Comparison of ENCODE assay signal across 8 cellular contexts in the genomic region with DNA sequence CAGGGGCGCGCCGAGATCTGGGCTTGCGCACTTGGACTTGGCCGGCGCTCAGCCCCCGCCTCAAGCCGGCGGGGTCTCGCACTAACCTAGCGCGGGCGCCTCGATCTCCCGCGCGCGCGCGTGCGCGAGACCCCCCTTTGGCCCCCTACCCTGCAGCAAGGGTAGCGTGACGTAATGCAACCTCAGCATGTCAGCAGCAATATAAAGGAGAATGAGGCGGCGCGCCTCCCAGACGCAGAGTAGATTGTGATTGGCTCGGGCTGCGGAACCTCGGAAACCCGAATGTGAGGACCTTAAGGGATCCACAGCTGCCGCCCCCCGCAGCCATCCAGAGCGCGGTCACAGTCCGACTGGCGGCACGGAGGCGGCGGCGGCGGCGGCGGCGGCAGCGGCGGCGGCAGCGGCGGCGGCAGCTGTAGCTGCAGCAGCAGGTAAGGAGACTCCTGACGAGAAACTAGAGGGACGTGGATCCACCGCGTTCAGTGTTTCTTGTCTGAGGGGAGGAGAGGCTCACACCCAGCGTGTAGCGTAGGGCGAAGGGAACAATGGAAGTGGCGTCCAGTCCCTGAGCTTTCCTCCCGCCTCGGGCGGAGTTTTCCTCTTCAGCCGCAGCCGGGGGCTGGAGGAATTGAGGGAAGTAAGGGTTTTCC. TPM values are rescaled to one million over a fixed set of nuclear protein-coding genes. Genes with fewer than 3 reads are reported as not detected.
DNase-seq lines count a peak whose midpoint lies in the region; ATAC-seq, FAIRE-seq and TF ChIP-seq lines count a peak whose summit lies in the region.

A gene with protein sequence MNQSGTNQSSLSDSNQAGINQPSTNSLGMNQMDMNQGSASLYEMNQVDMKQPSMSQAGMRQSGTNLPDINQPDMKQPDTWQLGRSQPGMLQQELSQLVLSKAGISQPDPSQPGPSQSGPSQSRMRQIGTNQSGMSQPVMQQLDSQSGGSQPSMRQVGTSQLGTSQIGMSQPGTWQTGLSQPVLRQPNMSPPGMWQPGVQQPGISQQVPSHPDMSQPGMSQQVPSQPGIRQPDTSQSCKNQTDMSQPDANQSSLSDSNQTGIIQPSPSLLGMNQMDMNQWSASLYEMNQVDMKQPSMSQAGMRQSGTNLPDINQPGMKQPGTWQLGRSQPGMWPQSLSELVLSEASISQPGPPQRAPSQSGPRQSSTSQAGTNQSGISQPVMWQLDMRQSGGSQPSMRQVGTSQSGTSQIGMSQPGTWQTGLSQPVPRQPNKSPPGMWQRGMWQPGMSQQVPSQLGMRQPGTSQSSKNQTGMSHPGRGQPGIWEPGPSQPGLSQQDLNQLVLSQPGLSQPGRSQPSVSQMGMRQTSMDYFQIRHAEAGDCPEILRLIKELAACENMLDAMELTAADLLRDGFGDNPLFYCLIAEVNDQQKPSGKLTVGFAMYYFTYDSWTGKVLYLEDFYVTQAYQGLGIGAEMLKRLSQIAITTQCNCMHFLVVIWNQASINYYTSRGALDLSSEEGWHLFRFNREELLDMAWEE (minus strand): TSS at position 19 of the 650 bp plus-strand sequence. CDS start 134,811 bp downstream, outside the sequence.
A gene (plus strand): TSS at position 231 of the 650 bp plus-strand sequence. CDS start 3,582 bp downstream, outside the sequence.

- peak within 1 kb of the TSS; percentile 77 for H2AFZ ChIP-seq in K562 (ENCODE audit: low read depth, low read length)

- H3K4me2 ChIP-seq in K562 (ENCODE audit: insufficient read depth, low read length): peak within 1 kb of the TSS; percentile 73

- H3K27me3 ChIP-seq in NT2/D1 (ENCODE audit: insufficient read depth, insufficient read length): no peaks in the 10 kb centered on the region
- no peaks in the 10 kb centered on the region for H3K27me3 ChIP-seq in K562 (ENCODE audit: control insufficient read depth in 2 of 2, insufficient read depth in 2 of 2, low read length in 2 of 2)
- no peaks in the 10 kb centered on the region for H3K27me3 ChIP-seq in psoas muscle (ENCODE audit: insufficient read depth in 3 of 3, low read length in 2 of 3)

- TF ChIP-seq EP300 in K562 (IDR thresholded peaks at IDR 0.05; ENCODE audit: low read length): no peak

- peaks cover 15% of the 10 kb centered on the region; the same call in 2 of the 3 replicates for H3K79me2 ChIP-seq in K562 (ENCODE audit: control insufficient read depth, insufficient read depth, low read length)

- POLR2A ChIA-PET in K562 (lab: Yijun Ruan, JAX): interaction anchor here (0.6 kb wide), 1 partner anchor 715 kb away, joined by 3 read pairs; no protein-coding TSS in a partner anchor

- H3K27ac ChIP-seq in K562 (ENCODE audit: extremely low read depth, low read depth, low read length) (peak within 1 kb of the TSS; percentile 71), psoas muscle (no peak within 1 kb of the TSS)

- CTCF ChIA-PET in K562 (lab: Yijun Ruan, JAX; ENCODE audit: low intra/inter-chr PET ratio): no interaction called here

- intact Hi-C loops in K562 (cut with micrococcal nuclease) (no loop called here), psoas muscle (cut with DNase I) (no loop called here)

- H3K4me3 ChIP-seq in NT2/D1 (ENCODE audit: insufficient read length, low read depth) (peak within 1 kb of the TSS; percentile 71), K562 (peak within 1 kb of the TSS; percentile 50), psoas muscle (peak within 1 kb of the TSS; percentile 70)

- no peaks in the 10 kb centered on the region for H3K4me1 ChIP-seq in NT2/D1 (ENCODE audit: insufficient read depth, insufficient read length)
- peaks cover 0 to 4% of the 10 kb centered on the region in 2 experiments; a peak in 1 of 5 replicates for H3K4me1 ChIP-seq in K562 (replicated peaks in 1 of 2; ENCODE audit: control insufficient read depth in 2 of 2, insufficient read depth in 2 of 2, low read length in 2 of 2)
- H3K4me1 ChIP-seq in psoas muscle: no peaks in the 10 kb centered on the region

- H3K9me1 ChIP-seq in K562 (ENCODE audit: control insufficient read depth, insufficient read depth, low read length): no peaks in the 10 kb centered on the region

- no peak for FAIRE-seq in K562 (lab: Jason Lieb, UNC)

- peaks cover 19% of the 10 kb centered on the region for H3K36me3 ChIP-seq in NT2/D1 (ENCODE audit: insufficient read depth, insufficient read length, low read length)
- H3K36me3 ChIP-seq in K562 (ENCODE audit: control insufficient read depth, insufficient read depth, low read length): no peaks in the 10 kb centered on the region
- no peaks in the 10 kb centered on the region for H3K36me3 ChIP-seq in psoas muscle (ENCODE audit: insufficient read depth in 1 of 2, low read depth in 1 of 2)

- TF ChIP-seq RAD21 in K562 (CRISPR knock-in tag; conservative IDR thresholded peaks at IDR 0.05 in 1 of 2, IDR thresholded peaks at IDR 0.05 in 1 of 2): no peak

- ATAC-seq in GM18870 (IDR thresholded peaks at IDR 0.05; ENCODE audit: unreplicated experiment): peak; percentile 51
- peak; percentile 36 for ATAC-seq in HG03469 (IDR thresholded peaks at IDR 0.05; ENCODE audit: unreplicated experiment)
- peak; percentile 92 for ATAC-seq in K562
- ATAC-seq in psoas muscle: peak; percentile 23 to 61 (median 30)
- ATAC-seq in GM21381 (IDR thresholded peaks at IDR 0.05; ENCODE audit: unreplicated experiment): no peak

- in situ Hi-C loops in K562 (cut with MboI): no loop called here

- WGBS in K562 (ENCODE audit: insufficient coverage, low coverage, missing lambda C conversion rate): 4% methylated on average over 6 of the region's 65 CpGs
- WGBS in psoas muscle, 3 donors: 1 to 29% (median 1%) methylated on average over 30 to 65 of the region's 65 CpGs

- TF ChIP-seq POLR2A in K562 (conservative IDR thresholded peaks at IDR 0.05): no peak

- H3K9ac ChIP-seq in NT2/D1 (ENCODE audit: insufficient read length, low read depth): peak within 1 kb of the TSS; percentile 97
- H3K9ac ChIP-seq in K562 (ENCODE audit: insufficient read depth in 1 of 2, low read depth in 2 of 2, low read length in 2 of 2): peak within 1 kb of the TSS; percentile 75 to 91

- H3K9me3 ChIP-seq in NT2/D1 (ENCODE audit: insufficient read depth, low read length) (no peaks in the 10 kb centered on the region), K562 (replicated peaks; ENCODE audit: control insufficient read depth, insufficient read depth, low read depth, low read length) (no peaks in the 10 kb centered on the region), psoas muscle (peaks cover 3% of the 10 kb centered on the region)

- no peak for TF ChIP-seq CTCF in K562 (IDR thresholded peaks at IDR 0.05 in 2 of 3, conservative IDR thresholded peaks at IDR 0.05 in 1 of 3; ENCODE audit: insufficient read depth in 2 of 3, low read depth in 1 of 3, low read length in 3 of 3)
- no peak for TF ChIP-seq CTCF in psoas muscle (IDR thresholded peaks at IDR 0.05)

- BruUV-seq in K562 (replicated peaks; lab: Mats Ljungman, UMichigan): no TSS peak

- DNase-seq in Ammon's horn (ENCODE audit: low spot score) (peak; percentile 71), NT2/D1 (ENCODE audit: low read depth, low spot score) (peak; percentile 72), K562 (ENCODE audit: extremely low read depth in 1 of 4, low spot score in 3 of 4) (peak; percentile 17 to 50 (median 22)), iPS DF 4.7 (ENCODE audit: extremely low read depth, low spot score) (peak; percentile 28), psoas muscle (peak; percentile 26 to 51)

- H4K20me1 ChIP-seq in K562 (replicated peaks; ENCODE audit: control insufficient read depth, insufficient read depth, low read length): no peaks in the 10 kb centered on the region

TF ChIP-seq in K562, 482 proteins besides CTCF, POLR2A, EP300 and RAD21 (continues in another document):
- TF ChIP-seq NCOA6 (IDR thresholded peaks at IDR 0.05) (peak; percentile 70), GTF2A2 (tag; IDR thresholded peaks at IDR 0.05) (no peak)

RNA-seq across cellular contexts. Expression of the first gene that starts in this region (rescaled TPM):
- total RNA-seq in K562 (2011; cell fraction: chromatin; rRNA removed; ENCODE audit: low replicate concordance): 0.11 TPM in 1 of 2 replicates, not detected in the other
- total RNA-seq in K562 (2011; cell fraction: nucleolus; rRNA removed): not detected in 2 replicates
- total RNA-seq in K562 (2011; cell fraction: nucleoplasm; rRNA removed): not detected in 2 replicates
- not detected in 2 replicates for total RNA-seq in K562 (2014; rRNA removed)
- 0.06 and 0.07 TPM in 2 replicates for total RNA-seq in K562 (2014; rRNA removed; fragmentation: Illumina TruSeq; extraction: Trizol)
- not detected in 2 replicates for total RNA-seq in K562 (2015; rRNA removed; fragmentation: Illumina TruSeq; extraction: Trizol)
- total RNA-seq in K562 (2021): 0.07 TPM in 1 of 2 replicates, not detected in the other
- 0.03 TPM in 1 of 2 replicates, not detected in the other for polyA plus RNA-seq in K562 (2011; rRNA removed)
- not detected in 2 replicates for polyA plus RNA-seq in K562 (2011; cell fraction: cytosol; rRNA removed)
- not detected in 2 replicates for polyA plus RNA-seq in K562 (2011; cell fraction: nucleus; rRNA removed)
- polyA plus RNA-seq in K562 (2012): 0.07 TPM in 1 of 2 replicates, not detected in the other
- 0.03 and 0.04 TPM in 2 replicates for polyA plus RNA-seq in K562 (2014; fragmentation: Illumina TruSeq; extraction: Trizol)
- under 1 TPM in 1 of 2 experiments, not detected in 1; 0.06 TPM for polyA plus RNA-seq in K562 (2014; fragmentation: Nextera tagmentation; extraction: Ambion mirVana)
- 0.03 and 0.05 TPM in 2 replicates for polyA plus RNA-seq in K562 (2014; rRNA removed)
- polyA minus RNA-seq in K562 (2011; rRNA and poly(A)+ RNA removed): not detected in 2 replicates
- polyA minus RNA-seq in K562 (2011; cell fraction: cytosol; rRNA and poly(A)+ RNA removed): not detected in 2 replicates
- polyA minus RNA-seq in K562 (2011; cell fraction: nucleus; rRNA and poly(A)+ RNA removed): not detected in 2 replicates
- not detected for total RNA-seq in psoas muscle
- not detected for polyA plus RNA-seq in psoas muscle

RNA-seq across cellular contexts. Expression of the second gene that starts in this region (rescaled TPM):
- total RNA-seq in K562 (2011; cell fraction: chromatin; rRNA removed; ENCODE audit: low replicate concordance): 1.1 and 9.5 TPM in 2 replicates
- total RNA-seq in K562 (2011; cell fraction: nucleolus; rRNA removed): 0.67 and 1.3 TPM in 2 replicates
- 2.1 and 2.4 TPM in 2 replicates for total RNA-seq in K562 (2011; cell fraction: nucleoplasm; rRNA removed)
- total RNA-seq in K562 (2014; rRNA removed) (2.6 and 2.9 TPM in 2 replicates), K562 (2014; rRNA removed; fragmentation: Illumina TruSeq; extraction: Trizol) (6.7 and 7.7 TPM in 2 replicates), K562 (2015; rRNA removed; fragmentation: Illumina TruSeq; extraction: Trizol) (4.9 and 5.2 TPM in 2 replicates), K562 (2021) (4.0 and 4.2 TPM in 2 replicates), psoas muscle (under 1 TPM; 0.11 to 0.86 (median 0.56) TPM)
- polyA plus RNA-seq in K562 (2011; rRNA removed) (0.35 and 5.2 TPM in 2 replicates), K562 (2014; fragmentation: Illumina TruSeq; extraction: Trizol) (5.4 and 6.4 TPM in 2 replicates), K562 (2014; fragmentation: Nextera tagmentation; extraction: Ambion mirVana) (1 to 10 TPM; 1.9 to 3.0 TPM), K562 (2014; rRNA removed) (6.6 and 6.9 TPM in 2 replicates), psoas muscle (under 1 TPM; 0.25 to 0.39 (median 0.30) TPM)
- 0.12 and 0.40 TPM in 2 replicates for polyA plus RNA-seq in K562 (2011; cell fraction: cytosol; rRNA removed)
- 0.63 and 5.1 TPM in 2 replicates for polyA plus RNA-seq in K562 (2011; cell fraction: nucleus; rRNA removed)
- 4.5 and 7.7 TPM in 2 replicates for polyA plus RNA-seq in K562 (2012)
- polyA minus RNA-seq in K562 (2011; rRNA and poly(A)+ RNA removed): 0.72 and 5.0 TPM in 2 replicates
- polyA minus RNA-seq in K562 (2011; cell fraction: cytosol; rRNA and poly(A)+ RNA removed): 0.95 TPM in 1 of 2 replicates, not detected in the other
- polyA minus RNA-seq in K562 (2011; cell fraction: nucleus; rRNA and poly(A)+ RNA removed): 0.22 and 2.0 TPM in 2 replicates

Comparison
In these comparisons a context has a peak if more than half of its experiments do, and no peak if none do; other contexts are left out.
1. Peak in DNase-seq, ATAC-seq and H3K4me3 ChIP-seq in psoas muscle; RNA of the genes that start here not detected or under 1 TPM.